Comparison of ENCODE assay signal across 1 cellular context in the genomic region with DNA sequence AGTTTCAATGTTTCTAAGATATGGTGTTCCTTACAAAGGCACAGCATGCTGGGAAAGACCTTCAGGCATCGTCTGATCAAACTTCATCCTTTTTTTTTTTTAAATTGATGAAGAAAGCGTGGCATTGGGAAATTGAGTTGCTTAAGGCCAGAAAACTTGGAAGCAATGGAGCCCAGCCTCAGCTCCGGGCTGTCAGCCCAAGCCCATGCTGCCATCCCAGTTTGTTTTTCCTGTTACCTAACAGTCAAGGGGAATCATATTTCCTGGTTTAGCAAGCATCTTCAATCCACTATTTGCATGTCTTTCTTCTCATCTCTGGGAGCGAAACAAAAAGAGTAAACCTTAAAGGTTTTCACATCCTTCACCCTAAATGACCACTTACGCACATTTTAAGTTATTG.
TF ChIP-seq lines count a peak whose summit lies in the region.

No MANE protein-coding gene starts in this region.

TF ChIP-seq in IMR-90, 13 proteins besides CTCF, POLR2A, EP300 and RAD21 (continued from another document):
- TF ChIP-seq, protein P1, sequence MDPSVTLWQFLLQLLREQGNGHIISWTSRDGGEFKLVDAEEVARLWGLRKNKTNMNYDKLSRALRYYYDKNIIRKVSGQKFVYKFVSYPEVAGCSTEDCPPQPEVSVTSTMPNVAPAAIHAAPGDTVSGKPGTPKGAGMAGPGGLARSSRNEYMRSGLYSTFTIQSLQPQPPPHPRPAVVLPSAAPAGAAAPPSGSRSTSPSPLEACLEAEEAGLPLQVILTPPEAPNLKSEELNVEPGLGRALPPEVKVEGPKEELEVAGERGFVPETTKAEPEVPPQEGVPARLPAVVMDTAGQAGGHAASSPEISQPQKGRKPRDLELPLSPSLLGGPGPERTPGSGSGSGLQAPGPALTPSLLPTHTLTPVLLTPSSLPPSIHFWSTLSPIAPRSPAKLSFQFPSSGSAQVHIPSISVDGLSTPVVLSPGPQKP (IDR thresholded peaks at IDR 0.05; ENCODE audit: borderline replicate concordance, low read depth, low read length), result no peak
- TF ChIP-seq MAFK (IDR thresholded peaks at IDR 0.05; ENCODE audit: low read depth, low read length), result no peak
- TF ChIP-seq BHLHE40 (IDR thresholded peaks at IDR 0.05; ENCODE audit: low read depth, low read length), result no peak
- no peak for TF ChIP-seq NFE2L2 (IDR thresholded peaks at IDR 0.05; ENCODE audit: low read depth, low read length)
- TF ChIP-seq MAZ (IDR thresholded peaks at IDR 0.05; ENCODE audit: borderline replicate concordance, low read depth, low read length), result no peak
- no peak for TF ChIP-seq SMC3 (IDR thresholded peaks at IDR 0.05; ENCODE audit: low read depth, low read length)
- TF ChIP-seq, protein P2, sequence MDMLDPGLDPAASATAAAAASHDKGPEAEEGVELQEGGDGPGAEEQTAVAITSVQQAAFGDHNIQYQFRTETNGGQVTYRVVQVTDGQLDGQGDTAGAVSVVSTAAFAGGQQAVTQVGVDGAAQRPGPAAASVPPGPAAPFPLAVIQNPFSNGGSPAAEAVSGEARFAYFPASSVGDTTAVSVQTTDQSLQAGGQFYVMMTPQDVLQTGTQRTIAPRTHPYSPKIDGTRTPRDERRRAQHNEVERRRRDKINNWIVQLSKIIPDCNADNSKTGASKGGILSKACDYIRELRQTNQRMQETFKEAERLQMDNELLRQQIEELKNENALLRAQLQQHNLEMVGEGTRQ (IDR thresholded peaks at IDR 0.05; ENCODE audit: low read depth, low read length), result no peak
- no peak for TF ChIP-seq CHD1 (IDR thresholded peaks at IDR 0.05; ENCODE audit: low read depth, low read length)
